Comparison of ENCODE assay signal across 1 cellular context in genomic region chr11:33002143-33002542, GRCh38.
TF ChIP-seq lines count a peak whose summit lies in the region.

No MANE protein-coding gene starts in this region.

TF ChIP-seq in H1, 55 proteins besides CTCF, POLR2A, EP300 and RAD21:
- no peak for TF ChIP-seq SRF (IDR thresholded peaks at IDR 0.05; ENCODE audit: low read depth, low read length)
- TF ChIP-seq EZH2 (IDR thresholded peaks at IDR 0.05; ENCODE audit: low read depth, low read length, severe bottlenecking) = no peak
- no peak for TF ChIP-seq ATF3 (IDR thresholded peaks at IDR 0.05; ENCODE audit: insufficient read depth, low read depth, low read length)
- TF ChIP-seq SP2 (IDR thresholded peaks at IDR 0.05; ENCODE audit: low read length) = no peak
- no peak for TF ChIP-seq MAX (IDR thresholded peaks at IDR 0.05)
- no peak for TF ChIP-seq TBP (IDR thresholded peaks at IDR 0.05; ENCODE audit: low read depth, low read length)
- no peak for TF ChIP-seq PHF8 (conservative IDR thresholded peaks at IDR 0.05; ENCODE audit: low read depth, low read length)
- no peak for TF ChIP-seq RFX5 (IDR thresholded peaks at IDR 0.05; ENCODE audit: borderline replicate concordance, low read depth, low read length)
- TF ChIP-seq POLR2AphosphoS5 (IDR thresholded peaks at IDR 0.05; ENCODE audit: low read depth, low read length) = no peak
TF ChIP-seq in H1: peak in this region for 0.
